In the genomic region with DNA sequence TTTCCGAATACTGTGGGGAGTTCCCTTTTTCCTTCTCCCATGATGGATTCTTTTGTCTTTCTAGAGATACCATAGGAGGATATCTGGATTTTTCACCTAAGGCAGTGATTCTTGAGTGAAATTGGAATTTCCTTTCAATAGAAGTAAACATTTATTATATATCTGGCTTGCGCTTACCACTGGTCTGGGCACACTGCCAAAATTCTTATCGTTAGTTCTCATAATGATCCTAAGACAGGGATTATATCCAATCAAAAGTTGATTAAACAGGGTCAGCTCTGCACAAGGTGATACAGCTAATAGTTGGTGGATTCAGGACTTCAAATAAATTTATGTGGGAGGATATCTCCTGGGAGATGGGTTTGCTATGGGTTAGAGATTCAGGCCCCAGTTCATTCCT, we compare ENCODE assay signal across 12 cellular contexts. TPM values are rescaled to one million over a fixed set of nuclear protein-coding genes. Genes with fewer than 3 reads are reported as not detected.
DNase-seq lines count a peak whose midpoint lies in the region; FAIRE-seq and TF ChIP-seq lines count a peak whose summit lies in the region.
"Had no signal": no experiment of that assay in that cellular context is flagged by ENCODE, and none has a peak within 500 bp of the region (broad histone marks: within the 10 kb centered on the region; RNA-seq: fewer than 3 reads in every experiment).

No MANE protein-coding gene starts in this region.

- peaks cover 72% of the 10 kb centered on the region for H3K4me1 ChIP-seq in CD8-positive, alpha-beta memory T cell (ENCODE audit: insufficient read depth, low read length)

- H3K27me3 Mint-ChIP-seq in CD8-positive, alpha-beta memory T cell: no peaks in the 10 kb centered on the region
- H3K27me3 Mint-ChIP-seq in nephron (ENCODE audit: low read depth): no peaks in the 10 kb centered on the region

- no peak for FAIRE-seq in bronchial epithelial cell (lab: Jason Lieb, UNC)
- FAIRE-seq: urothelium cell line had no signal

- peak overlapping the region; percentile 12 for H3K4me3 ChIP-seq in CD8-positive, alpha-beta memory T cell (ENCODE audit: low read length)
- no peak overlapping the region for H3K4me3 ChIP-seq in bronchial epithelial cell (ENCODE audit: low read depth, low read length)

- H3K27me3 ChIP-seq in CD8-positive, alpha-beta memory T cell (ENCODE audit: insufficient read depth, low read length, poor library complexity, severe bottlenecking): no peaks in the 10 kb centered on the region
- no peaks in the 10 kb centered on the region for H3K27me3 ChIP-seq in bronchial epithelial cell (ENCODE audit: control insufficient read depth, insufficient read depth, low read length)

- no peak overlapping the region for H3K27ac ChIP-seq in CD8-positive, alpha-beta memory T cell (ENCODE audit: low read depth, low read length)

- H3K9me3 ChIP-seq in CD8-positive, alpha-beta memory T cell (ENCODE audit: low read length): no peaks in the 10 kb centered on the region

- no peak for DNase-seq in CD8-positive, alpha-beta memory T cell
- DNase-seq in LoVo (ENCODE audit: low spot score): peak; percentile 45
- peak; percentile 50 for DNase-seq in bronchial epithelial cell (ENCODE audit: low read depth)
- DNase-seq in UCSD-AML1 (lab: John Stamatoyannopoulos, UW; ENCODE audit: unreplicated experiment): no peak
- DNase-seq in HEK293T (ENCODE audit: extremely low spot score): no peak
- no peak for DNase-seq in pons (ENCODE audit: low spot score)
- no peak for DNase-seq in NCI-H187 (lab: John Stamatoyannopoulos, UW)
- DNase-seq: activated CD4-positive, CD25-positive, alpha-beta regulatory T cell; left cardiac atrium; NCI-H510A treated with DMSO at 0.1 percent for 48 hours had no signal

- TF ChIP-seq CTCF in bronchial epithelial cell (IDR thresholded peaks at IDR 0.05; ENCODE audit: insufficient read depth, low read length, severe bottlenecking) (no peak), nephron (IDR thresholded peaks at IDR 0.05; ENCODE audit: unreplicated experiment in 3 of 3) (no peak)

- peaks cover under 1 to 22% (median 1%) of the 10 kb centered on the region in 3 donors for H3K36me3 Mint-ChIP-seq in CD8-positive, alpha-beta memory T cell
- H3K36me3 Mint-ChIP-seq in nephron (ENCODE audit: low read depth): peaks cover 60% of the 10 kb centered on the region

- H3K4me1 Mint-ChIP-seq in CD8-positive, alpha-beta memory T cell: peaks cover 84 to 100% (median 99%) of the 10 kb centered on the region in 3 donors
- peaks cover 39% of the 10 kb centered on the region for H3K4me1 Mint-ChIP-seq in nephron

- peak overlapping the region; percentile 33 to 92 (median 81) for H3K27ac Mint-ChIP-seq in CD8-positive, alpha-beta memory T cell
- peak overlapping the region in 2 of 3 experiments; percentile 25 to 47 for H3K27ac Mint-ChIP-seq in nephron

- H3K9me3 Mint-ChIP-seq in CD8-positive, alpha-beta memory T cell: no peaks in the 10 kb centered on the region
- H3K9me3 Mint-ChIP-seq in nephron: no peaks in the 10 kb centered on the region

- POLR2A ChIA-PET in CD8-positive, alpha-beta memory T cell (lab: Charles Lee): interaction anchor here (1.3 kb wide), 1 partner anchor 8 kb away, joined by 4 read pairs; no protein-coding TSS in a partner anchor
- POLR2A ChIA-PET in HEK293T (lab: Yijun Ruan, JAX): interaction anchor here (9.1 kb wide), 1 partner anchor 10 kb away, joined by 92 read pairs; a partner anchor contains a TSS

- CTCF ChIA-PET in CD8-positive, alpha-beta memory T cell (lab: Charles Lee): no interaction called here
- CTCF ChIA-PET in HEK293T (lab: Yijun Ruan, JAX): no interaction called here

- no peaks in the 10 kb centered on the region for H3K36me3 ChIP-seq in CD8-positive, alpha-beta memory T cell (ENCODE audit: insufficient read depth, low read length)
- H3K36me3 ChIP-seq in bronchial epithelial cell (ENCODE audit: control insufficient read depth, insufficient read depth, low read length): peaks cover 2% of the 10 kb centered on the region

- H3K4me3 Mint-ChIP-seq in CD8-positive, alpha-beta memory T cell: peak overlapping the region in 6 of 7 donors; percentile 52 to 81 (median 62)
- H3K4me3 Mint-ChIP-seq in nephron: no peak overlapping the region

TF ChIP-seq in HEK293T, 16 proteins besides CTCF, POLR2A, EP300 and RAD21:
- TF ChIP-seq FOXM1 (IDR thresholded peaks at IDR 0.05; ENCODE audit: borderline replicate concordance) (no peak), NFRKB (IDR thresholded peaks at IDR 0.05) (no peak), ARNT (IDR thresholded peaks at IDR 0.05) (no peak), TARDBP (IDR thresholded peaks at IDR 0.05) (no peak), ELF4 (IDR thresholded peaks at IDR 0.05) (no peak), ZNF384 (IDR thresholded peaks at IDR 0.05) (no peak), FOXK2 (IDR thresholded peaks at IDR 0.05) (no peak), HDGF (IDR thresholded peaks at IDR 0.05; ENCODE audit: borderline replicate concordance) (no peak), SP1 (IDR thresholded peaks at IDR 0.05) (no peak), SUZ12 (IDR thresholded peaks at IDR 0.05) (no peak), BHLHE40 (IDR thresholded peaks at IDR 0.05; ENCODE audit: borderline replicate concordance) (no peak), L3MBTL2 (conservative IDR thresholded peaks at IDR 0.05) (no peak)
- TF ChIP-seq, protein P1, sequence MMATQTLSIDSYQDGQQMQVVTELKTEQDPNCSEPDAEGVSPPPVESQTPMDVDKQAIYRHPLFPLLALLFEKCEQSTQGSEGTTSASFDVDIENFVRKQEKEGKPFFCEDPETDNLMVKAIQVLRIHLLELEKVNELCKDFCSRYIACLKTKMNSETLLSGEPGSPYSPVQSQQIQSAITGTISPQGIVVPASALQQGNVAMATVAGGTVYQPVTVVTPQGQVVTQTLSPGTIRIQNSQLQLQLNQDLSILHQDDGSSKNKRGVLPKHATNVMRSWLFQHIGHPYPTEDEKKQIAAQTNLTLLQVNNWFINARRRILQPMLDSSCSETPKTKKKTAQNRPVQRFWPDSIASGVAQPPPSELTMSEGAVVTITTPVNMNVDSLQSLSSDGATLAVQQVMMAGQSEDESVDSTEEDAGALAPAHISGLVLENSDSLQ (IDR thresholded peaks at IDR 0.05): no peak
TF ChIP-seq in HEK293T: peak in this region for 0.

RNA-seq across cellular contexts. Expression of a gene that starts 9.6 kb away (rescaled TPM):
- 10 to 100 TPM; 28.1 to 29.2 TPM for total RNA-seq in CD8-positive, alpha-beta memory T cell
- 41.6 TPM for polyA plus RNA-seq in CD8-positive, alpha-beta memory T cell
- 9.5 and 10.8 TPM in 2 replicates for total RNA-seq in bronchial epithelial cell

Comparison
In these comparisons a context has a peak if more than half of its experiments do, and no peak if none do; other contexts are left out.
1. DNase-seq: peak in LoVo (single experiment) and bronchial epithelial cell (single experiment); none in CD8-positive, alpha-beta memory T cell (0 of 5), UCSD-AML1 (single experiment), HEK293T (single experiment), pons (single experiment) and NCI-H187 (0 of 2).
2. H3K4me3 Mint-ChIP-seq: peak in CD8-positive, alpha-beta memory T cell (6 of 7); none in nephron (0 of 3).